ENCODE assay signal across 12 cellular contexts in genomic region chr20:2749343-2749950, GRCh38.
"Had no signal": no experiment of that assay in that cellular context is flagged by ENCODE, and none has a peak within 500 bp of the region (broad histone marks: within the 10 kb centered on the region; RNA-seq: fewer than 3 reads in every experiment).

No MANE protein-coding gene starts in this region.

- H3K27ac ChIP-seq: adrenal gland, colonic mucosa, heart left ventricle, neutrophil had no signal

- H3K9me3 ChIP-seq: adrenal gland, colonic mucosa, heart left ventricle, neutrophil, transverse colon had no signal

- H3K36me3 ChIP-seq: adrenal gland, colonic mucosa, heart left ventricle, neutrophil, transverse colon had no signal

- DNase-seq: activated B cell treated with CpG ODN at 0.5 μM for 24 hours; activated CD4-positive, alpha-beta T cell treated with anti-CD3 and anti-CD28 coated beads, Interleukin-2, amount 50 U/mL, for 1 hour; activated naive CD4-positive, alpha-beta T cell treated with anti-CD3 and anti-CD28 coated beads, Interleukin-2, amount 50 U/mL, for 16 hours; colonic mucosa; effector memory CD4-positive, alpha-beta T cell; stimulated activated CD4-positive, alpha-beta T cell treated with anti-CD3 and anti-CD28 coated beads, Interleukin-1b, Interleukin-23, amount 100 ng/mL, for 48 hours; stimulated activated naive B cell treated with anti-CD40 and anti-IgM and Interleukin-4, amounts not matched to agents 10 μg/mL and 1 μg/mL and 100 μg/mL, for 72 hours had no signal

- ATAC-seq: heart left ventricle; naive thymus-derived CD4-positive, alpha-beta T cell; stimulated activated naive B cell treated with anti-CD40 and anti-IgM and Interleukin-4, amounts not matched to agents 10 μg/mL and 1 μg/mL and 100 μg/mL, for 72 hours had no signal

- H3K4me3 ChIP-seq: adrenal gland, colonic mucosa, heart left ventricle, transverse colon had no signal
